In genomic region chr4:38867478-38868054, GRCh38 we compare ENCODE assay signal across 9 cellular contexts. TPM values are rescaled to one million over a fixed set of nuclear protein-coding genes. Genes with fewer than 3 reads are reported as not detected.
A peak's percentile ranks its signal among the peaks of the same experiment; 100 is the strongest.
DNase-seq lines count a peak whose midpoint lies in the region; ATAC-seq lines count a peak whose summit lies in the region.
"Had no signal": no experiment of that assay in that cellular context is flagged by ENCODE, and none has a peak within 500 bp of the region (broad histone marks: within the 10 kb centered on the region; RNA-seq: fewer than 3 reads in every experiment).

Gene FAM114A1, plus strand, starts transcription at chr4:38867806. Its CDS starts 10,273 bp downstream, at chr4:38878079.

- ATAC-seq in GM21529 (IDR thresholded peaks at IDR 0.05; ENCODE audit: unreplicated experiment): peak; percentile 90
- peak; percentile 89 for ATAC-seq in left lobe of liver

- peak within 1 kb of the TSS; percentile 83 to 94 (median 88) for H3K4me3 Mint-ChIP-seq in IgD-negative memory B cell

- peak; percentile 35 for DNase-seq in NCI-H1436 (lab: John Stamatoyannopoulos, UW)
- DNase-seq in NCI-H1436 treated with DMSO at 0.1 percent for 48 hours (lab: John Stamatoyannopoulos, UW): no peak
- peak; percentile 28 for DNase-seq in UCSD-AML1 (lab: John Stamatoyannopoulos, UW; ENCODE audit: unreplicated experiment)
- peak; percentile 91 for DNase-seq in left lobe of liver (ENCODE audit: low spot score)
- DNase-seq in stimulated activated CD4-positive, alpha-beta T cell treated with anti-CD3 and anti-CD28 coated beads, Interleukin-4, amount 100 ng/mL, for 48 hours (ENCODE audit: low read depth in 2 of 2): peak; percentile 15 to 33
- DNase-seq: DND-41 had no signal

- H3K27ac ChIP-seq in duodenal mucosa (ENCODE audit: low read depth, low read length): peak within 1 kb of the TSS; percentile 96

- H3K9me3 Mint-ChIP-seq in IgD-negative memory B cell: no peaks in the 10 kb centered on the region

- H3K4me1 ChIP-seq in duodenal mucosa (ENCODE audit: control insufficient read depth in 1 of 2, insufficient read depth in 2 of 2, low read length in 2 of 2): peaks cover 21 to 31% of the 10 kb centered on the region in 2 donors

- H3K36me3 ChIP-seq in duodenal mucosa (ENCODE audit: control insufficient read depth in 1 of 2, insufficient read depth in 2 of 2, low read length in 2 of 2): peaks cover 6 to 15% of the 10 kb centered on the region in 2 donors

- H3K9ac ChIP-seq in duodenal mucosa (ENCODE audit: low read depth in 1 of 2, low read length in 2 of 2): peak within 1 kb of the TSS; percentile 94 to 98

- no peaks in the 10 kb centered on the region for H3K36me3 Mint-ChIP-seq in IgD-negative memory B cell

- H3K4me1 Mint-ChIP-seq in IgD-negative memory B cell: peaks cover 9 to 14% (median 14%) of the 10 kb centered on the region in 3 donors

- peak within 1 kb of the TSS in 1 of 3 donors; percentile 22 for H3K27ac Mint-ChIP-seq in IgD-negative memory B cell

- peaks cover 3% of the 10 kb centered on the region for H3K27me3 Mint-ChIP-seq in IgD-negative memory B cell

- H3K9me3 ChIP-seq in duodenal mucosa (ENCODE audit: control insufficient read depth in 1 of 2, low read length in 2 of 2): no peaks in the 10 kb centered on the region

- H3K27me3 ChIP-seq in duodenal mucosa (ENCODE audit: control insufficient read depth in 1 of 2, insufficient read depth in 2 of 2, low read length in 2 of 2): no peaks in the 10 kb centered on the region

- peak within 1 kb of the TSS; percentile 89 to 90 for H3K4me3 ChIP-seq in duodenal mucosa (ENCODE audit: low read depth in 1 of 2, low read length in 2 of 2)

RNA-seq across cellular contexts. Expression of gene FAM114A1, which starts in this region (rescaled TPM):
- 0.79 TPM for polyA plus RNA-seq in IgD-negative memory B cell
- 52.6 TPM for total RNA-seq in left lobe of liver
